ENCODE assay signal across 1 cellular context in genomic region chr21:21268885-21269284, GRCh38.
TF ChIP-seq lines count a peak whose summit lies in the region.

No MANE protein-coding gene starts in this region.

TF ChIP-seq in K562, 482 proteins besides CTCF, POLR2A, EP300 and RAD21 (continued from another document):
- TF ChIP-seq ZBTB12 (CRISPR knock-in tag; IDR thresholded peaks at IDR 0.05) (no peak), IRF9 (tag; IDR thresholded peaks at IDR 0.05) (no peak), FUS (optimal IDR thresholded peaks at IDR 0.05; ENCODE audit: low read depth, low read length) (no peak), ZNF217 (CRISPR knock-in tag; IDR thresholded peaks at IDR 0.05) (no peak), HNRNPH1 (optimal IDR thresholded peaks at IDR 0.05; ENCODE audit: low read depth, low read length) (no peak), GABPB1 (CRISPR knock-in tag; IDR thresholded peaks at IDR 0.05) (no peak), DLX4 (CRISPR knock-in tag; IDR thresholded peaks at IDR 0.05) (no peak), SMARCA5 (IDR thresholded peaks at IDR 0.05) (no peak), ZBTB7A (IDR thresholded peaks at IDR 0.05; ENCODE audit: borderline replicate concordance, control insufficient read depth, low read depth, low read length) (no peak)
- TF ChIP-seq, protein P1, sequence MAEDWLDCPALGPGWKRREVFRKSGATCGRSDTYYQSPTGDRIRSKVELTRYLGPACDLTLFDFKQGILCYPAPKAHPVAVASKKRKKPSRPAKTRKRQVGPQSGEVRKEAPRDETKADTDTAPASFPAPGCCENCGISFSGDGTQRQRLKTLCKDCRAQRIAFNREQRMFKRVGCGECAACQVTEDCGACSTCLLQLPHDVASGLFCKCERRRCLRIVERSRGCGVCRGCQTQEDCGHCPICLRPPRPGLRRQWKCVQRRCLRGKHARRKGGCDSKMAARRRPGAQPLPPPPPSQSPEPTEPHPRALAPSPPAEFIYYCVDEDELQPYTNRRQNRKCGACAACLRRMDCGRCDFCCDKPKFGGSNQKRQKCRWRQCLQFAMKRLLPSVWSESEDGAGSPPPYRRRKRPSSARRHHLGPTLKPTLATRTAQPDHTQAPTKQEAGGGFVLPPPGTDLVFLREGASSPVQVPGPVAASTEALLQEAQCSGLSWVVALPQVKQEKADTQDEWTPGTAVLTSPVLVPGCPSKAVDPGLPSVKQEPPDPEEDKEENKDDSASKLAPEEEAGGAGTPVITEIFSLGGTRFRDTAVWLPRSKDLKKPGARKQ (CRISPR knock-in tag; IDR thresholded peaks at IDR 0.05), result no peak
